In genomic region chr15:76979331-76979925, GRCh38 we compare ENCODE assay signal across 24 cellular contexts. TPM values are rescaled to one million over a fixed set of nuclear protein-coding genes. Genes with fewer than 3 reads are reported as not detected.
DNase-seq lines count a peak whose midpoint lies in the region; ATAC-seq lines count a peak whose summit lies in the region.
"Had no signal": no experiment of that assay in that cellular context is flagged by ENCODE, and none has a peak within 500 bp of the region (broad histone marks: within the 10 kb centered on the region; RNA-seq: fewer than 3 reads in every experiment).

No MANE protein-coding gene starts in this region.

- no peak for ATAC-seq in activated T-helper 17 cell treated with anti-CD3 and anti-CD28 coated beads, Interleukin-2, amount 50 U/mL, for 72 hours (replicated peaks)
- ATAC-seq in GM21526 (IDR thresholded peaks at IDR 0.05; ENCODE audit: low FRiP score, unreplicated experiment), result no peak

- H3K27ac Mint-ChIP-seq in activated T-helper 17 cell treated with anti-CD3 and anti-CD28 coated beads, Interleukin-2, amount 50 U/mL, for 72 hours, result peak overlapping the region; percentile 38
- H3K27ac Mint-ChIP-seq: CD4-positive, alpha-beta T cell; H9; HFFc6 had no signal

- no peaks in the 10 kb centered on the region for H3K36me3 Mint-ChIP-seq in activated T-helper 17 cell treated with anti-CD3 and anti-CD28 coated beads, Interleukin-2, amount 50 U/mL, for 72 hours (ENCODE audit: low read depth)

- H3K27me3 Mint-ChIP-seq in activated T-helper 17 cell treated with anti-CD3 and anti-CD28 coated beads, Interleukin-2, amount 50 U/mL, for 72 hours, result peaks cover 3% of the 10 kb centered on the region
- H3K27me3 Mint-ChIP-seq: CD4-positive, alpha-beta T cell had no signal

- H3K9me3 Mint-ChIP-seq in activated T-helper 17 cell treated with anti-CD3 and anti-CD28 coated beads, Interleukin-2, amount 50 U/mL, for 72 hours, result no peaks in the 10 kb centered on the region
- H3K9me3 Mint-ChIP-seq: CD4-positive, alpha-beta T cell had no signal

- H3K4me3 Mint-ChIP-seq in activated T-helper 17 cell treated with anti-CD3 and anti-CD28 coated beads, Interleukin-2, amount 50 U/mL, for 72 hours, result no peak overlapping the region
- H3K4me3 Mint-ChIP-seq: CD4-positive, alpha-beta T cell; H9; HFFc6 had no signal

- H3K4me1 Mint-ChIP-seq in activated T-helper 17 cell treated with anti-CD3 and anti-CD28 coated beads, Interleukin-2, amount 50 U/mL, for 72 hours, result peaks cover 9% of the 10 kb centered on the region

- DNase-seq in AG08396 (ENCODE audit: low spot score), result peak; percentile 54
- DNase-seq in dermis blood vessel endothelial cell, result peak; percentile 46
- DNase-seq in smooth muscle cell of the brain vasculature (ENCODE audit: low read depth, low spot score), result peak; percentile 23
- DNase-seq in NOMO-1 treated with DMSO at 0.1 percent for 48 hours (lab: John Stamatoyannopoulos, UW; ENCODE audit: unreplicated experiment), result no peak
- no peak for DNase-seq in activated T-cell treated with anti-CD3 and anti-CD28 coated beads, Interleukin-2, amount 50 U/mL, for 1 hour
- DNase-seq: AML-193; CD4-positive, alpha-beta T cell; GM23248; H9; HFFc6; KG1; MG63; NCI-H1105 treated with DMSO at 0.1 percent for 48 hours; NCI-H146; NCI-H1930; NCI-H2107; NCI-H446; NCI-H526; NCI-H82; NK-92 treated with Interleukin-12 subunit alpha and Interleukin-12 subunit beta, amount 100 ng/mL, for 24 hours; Peyer's patch; SIG-M5 had no signal

RNA-seq across cellular contexts. Expression of gene PSTPIP1, which starts 15.5 kb away (rescaled TPM):
- 100 to 1,000 TPM; 125 to 137 TPM for total RNA-seq in activated T-helper 17 cell treated with anti-CD3 and anti-CD28 coated beads, Interleukin-2, amount 50 U/mL, for 72 hours
- total RNA-seq in dermis blood vessel endothelial cell, result 0.23 and 0.51 TPM in 2 replicates
- total RNA-seq: GM23248 had no signal

RNA-seq across cellular contexts. Expression of gene RCN2, which starts 47.9 kb away (rescaled TPM):
- 10 to 100 TPM; 18.1 to 27.5 TPM for total RNA-seq in activated T-helper 17 cell treated with anti-CD3 and anti-CD28 coated beads, Interleukin-2, amount 50 U/mL, for 72 hours
- 43.2 and 71.7 TPM in 2 replicates for total RNA-seq in dermis blood vessel endothelial cell

Comparison
In these comparisons a context has a peak if more than half of its experiments do, and no peak if none do; other contexts are left out.
1. DNase-seq: peak in AG08396 (single experiment), dermis blood vessel endothelial cell (single experiment) and smooth muscle cell of the brain vasculature (single experiment); none in NOMO-1 treated with DMSO at 0.1 percent for 48 hours (single experiment) and activated T-cell treated with anti-CD3 and anti-CD28 coated beads, Interleukin-2, amount 50 U/mL, for 1 hour (single experiment).
2. RNA of gene PSTPIP1, which starts 15.5 kb away (total RNA-seq): 125 to 137 TPM in activated T-helper 17 cell treated with anti-CD3 and anti-CD28 coated beads, Interleukin-2, amount 50 U/mL, for 72 hours; 0.23 to 0.51 TPM in dermis blood vessel endothelial cell; every median in the first group is over 10 times any median in the second.